In the genomic region with DNA sequence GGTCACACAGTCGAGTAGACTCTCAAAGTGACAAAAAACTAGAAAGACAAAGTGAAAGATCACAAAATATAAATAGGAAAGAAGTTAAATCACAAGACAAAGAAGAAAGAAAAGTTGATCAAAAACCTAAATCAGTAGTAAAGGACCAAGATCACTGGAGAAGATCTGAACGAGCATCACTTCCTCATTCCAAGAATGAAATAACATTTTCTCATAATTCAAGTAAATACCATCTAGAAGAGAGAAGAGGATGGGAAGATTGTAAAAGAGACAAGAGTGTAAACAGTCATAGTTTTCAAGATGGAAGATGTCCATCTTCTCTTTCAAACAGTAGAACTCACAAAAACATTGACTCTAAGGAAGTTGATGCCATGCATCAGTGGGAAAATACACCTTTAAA, we compare ENCODE assay signal across 15 cellular contexts. TPM values are rescaled to one million over a fixed set of nuclear protein-coding genes. Genes with fewer than 3 reads are reported as not detected.
A peak's percentile ranks its signal among the peaks of the same experiment; 100 is the strongest.
DNase-seq lines count a peak whose midpoint lies in the region; ATAC-seq and TF ChIP-seq lines count a peak whose summit lies in the region.
"Had no signal": no experiment of that assay in that cellular context is flagged by ENCODE, and none has a peak within 500 bp of the region (broad histone marks: within the 10 kb centered on the region; RNA-seq: fewer than 3 reads in every experiment).

No MANE protein-coding gene starts in this region.

- DNase-seq in MCF 10A (ENCODE audit: unreplicated experiment) (no peak), breast epithelium (ENCODE audit: low spot score in 2 of 2) (no peak), OCI-LY7 (ENCODE audit: low spot score) (no peak), G401 (ENCODE audit: low spot score) (no peak), inferior parietal cortex (ENCODE audit: extremely low spot score) (no peak)
- DNase-seq in stimulated activated naive B cell treated with anti-CD40 and anti-IgM and Interleukin-4, amounts not matched to agents 10 μg/mL and 1 μg/mL and 100 μg/mL, for 72 hours = no peak
- DNase-seq: activated CD4-positive, alpha-beta T cell treated with anti-CD3 and anti-CD28 coated beads, Interleukin-2, amount 50 U/mL, for 1 hour; caudate nucleus; MG63; SW 1271 had no signal

- no peaks in the 10 kb centered on the region for H3K36me3 ChIP-seq in breast epithelium
- peaks cover 96% of the 10 kb centered on the region for H3K36me3 ChIP-seq in OCI-LY7 (ENCODE audit: insufficient read depth, low read length)

- no peaks in the 10 kb centered on the region for H3K79me2 ChIP-seq in OCI-LY7 (ENCODE audit: insufficient read depth, low read depth, low read length)

- no peak for TF ChIP-seq POLR2A in breast epithelium (IDR thresholded peaks at IDR 0.05)

- no peaks in the 10 kb centered on the region for H3K27me3 ChIP-seq in breast epithelium
- H3K27me3 ChIP-seq: MG63, vagina had no signal

- BruUV-seq in MCF 10A (replicated peaks; lab: Mats Ljungman, UMichigan) = TSS peak; percentile 28
- TSS peak; percentile 61 for BruUV-seq in OCI-LY7 (replicated peaks; lab: Mats Ljungman, UMichigan)

- no peaks in the 10 kb centered on the region for H3K27me3 Mint-ChIP-seq in MCF 10A (ENCODE audit: insufficient read depth, unreplicated experiment)
- H3K27me3 Mint-ChIP-seq in stimulated activated naive B cell treated with anti-CD40 and anti-IgM and Interleukin-4, amounts not matched to agents 10 μg/mL and 1 μg/mL and 100 μg/mL, for 72 hours = no peaks in the 10 kb centered on the region

- no peak overlapping the region for H3K4me3 ChIP-seq in breast epithelium
- no peak overlapping the region for H3K4me3 ChIP-seq in OCI-LY7 (ENCODE audit: low read depth, low read length, poor library complexity, severe bottlenecking)
- H3K4me3 ChIP-seq: MG63, vagina had no signal

- no peak overlapping the region for H3K27ac Mint-ChIP-seq in MCF 10A (ENCODE audit: low read depth, unreplicated experiment)
- peak overlapping the region; percentile 75 for H3K27ac Mint-ChIP-seq in stimulated activated naive B cell treated with anti-CD40 and anti-IgM and Interleukin-4, amounts not matched to agents 10 μg/mL and 1 μg/mL and 100 μg/mL, for 72 hours

- no peaks in the 10 kb centered on the region for H3K4me1 Mint-ChIP-seq in MCF 10A (ENCODE audit: insufficient read depth, unreplicated experiment)
- peaks cover 14 to 28% of the 10 kb centered on the region in 2 donors for H3K4me1 Mint-ChIP-seq in stimulated activated naive B cell treated with anti-CD40 and anti-IgM and Interleukin-4, amounts not matched to agents 10 μg/mL and 1 μg/mL and 100 μg/mL, for 72 hours

- H3K4me2 ChIP-seq in OCI-LY7 (ENCODE audit: low read length) = no peak overlapping the region

- no peak overlapping the region for H2AFZ ChIP-seq in OCI-LY7 (ENCODE audit: low read length)

- H3K4me3 Mint-ChIP-seq in MCF 10A (ENCODE audit: unreplicated experiment) = no peak overlapping the region
- peak overlapping the region; percentile 52 to 59 for H3K4me3 Mint-ChIP-seq in stimulated activated naive B cell treated with anti-CD40 and anti-IgM and Interleukin-4, amounts not matched to agents 10 μg/mL and 1 μg/mL and 100 μg/mL, for 72 hours

- H3K4me1 ChIP-seq in breast epithelium (no peaks in the 10 kb centered on the region), OCI-LY7 (ENCODE audit: insufficient read depth, low read length, poor library complexity, severe bottlenecking) (no peaks in the 10 kb centered on the region)
- H3K4me1 ChIP-seq: vagina had no signal

- ATAC-seq in GM21786 (IDR thresholded peaks at IDR 0.05; ENCODE audit: unreplicated experiment) = peak; percentile 7
- peak; percentile 63 to 74 for ATAC-seq in stimulated activated naive B cell treated with anti-CD40 and anti-IgM and Interleukin-4, amounts not matched to agents 10 μg/mL and 1 μg/mL and 100 μg/mL, for 72 hours (replicated peaks)
- ATAC-seq in GM18861 (IDR thresholded peaks at IDR 0.05; ENCODE audit: unreplicated experiment) = no peak
- ATAC-seq: activated naive CD4-positive, alpha-beta T cell treated with anti-CD3 and anti-CD28 coated beads, Interleukin-2, amount 50 U/mL, for 72 hours had no signal

- no peaks in the 10 kb centered on the region for H4K20me1 ChIP-seq in OCI-LY7 (ENCODE audit: insufficient read depth, low read length)

- no peaks in the 10 kb centered on the region for H3K9me3 Mint-ChIP-seq in MCF 10A (ENCODE audit: unreplicated experiment)
- H3K9me3 Mint-ChIP-seq in stimulated activated naive B cell treated with anti-CD40 and anti-IgM and Interleukin-4, amounts not matched to agents 10 μg/mL and 1 μg/mL and 100 μg/mL, for 72 hours = peaks cover 2 to 5% of the 10 kb centered on the region in 2 donors

- POLR2A ChIA-PET in MCF 10A (lab: Yijun Ruan, JAX) = no interaction called here
- POLR2A ChIA-PET in OCI-LY7 (lab: Charles Lee) = no interaction called here

- TF ChIP-seq CTCF in MCF 10A (IDR thresholded peaks at IDR 0.05; ENCODE audit: unreplicated experiment) (no peak), breast epithelium (IDR thresholded peaks at IDR 0.05) (no peak), OCI-LY7 (conservative IDR thresholded peaks at IDR 0.05; ENCODE audit: low read length) (no peak)

- intact Hi-C loops in MCF 10A (cut with micrococcal nuclease) (no loop called here), breast epithelium (cut with DNase I; ENCODE audit: low total_unique reads) (no loop called here), OCI-LY7 (cut with micrococcal nuclease; ENCODE audit: unreplicated experiment) (no loop called here)

- H3K9me3 ChIP-seq in breast epithelium = no peaks in the 10 kb centered on the region
- no peaks in the 10 kb centered on the region for H3K9me3 ChIP-seq in OCI-LY7 (ENCODE audit: low read length)
- H3K9me3 ChIP-seq: MG63, vagina had no signal

- no peak overlapping the region for H3K27ac ChIP-seq in breast epithelium
- H3K27ac ChIP-seq in OCI-LY7 (ENCODE audit: low read depth, low read length, poor library complexity, severe bottlenecking) = no peak overlapping the region
- H3K27ac ChIP-seq: vagina had no signal

- in situ Hi-C loops in G401 (cut with HindIII; ENCODE audit: low sequenced_read_pairs) = no loop called here

- CTCF ChIA-PET in MCF 10A (lab: Yijun Ruan, JAX) (interaction anchor here (0.8 kb wide), 1 partner anchor 22 kb away, joined by 3 read pairs; no protein-coding TSS in a partner anchor), OCI-LY7 (lab: Charles Lee; ENCODE audit: unreplicated experiment) (no interaction called here)

- H3K36me3 Mint-ChIP-seq in MCF 10A (ENCODE audit: insufficient read depth, unreplicated experiment) = peaks cover 90% of the 10 kb centered on the region
- peaks cover 48 to 58% of the 10 kb centered on the region in 2 donors for H3K36me3 Mint-ChIP-seq in stimulated activated naive B cell treated with anti-CD40 and anti-IgM and Interleukin-4, amounts not matched to agents 10 μg/mL and 1 μg/mL and 100 μg/mL, for 72 hours

- H3K9me2 ChIP-seq in OCI-LY7 (ENCODE audit: insufficient read depth, low read length) = no peaks in the 10 kb centered on the region

RNA-seq across cellular contexts. Expression of gene GJA10, which starts 31.6 kb away (rescaled TPM):
- total RNA-seq in MCF 10A (2022) = not detected in 2 replicates
- total RNA-seq in breast epithelium = not detected
- total RNA-seq in OCI-LY7 (2014; rRNA removed; shearing (Covaris generic)) = not detected in 2 replicates
- total RNA-seq in OCI-LY7 (2022) = not detected in 2 replicates
- total RNA-seq in G401 (2014; rRNA removed; shearing (Covaris generic)) = not detected in 2 replicates
- total RNA-seq: activated naive CD4-positive, alpha-beta T cell treated with anti-CD3 and anti-CD28 coated beads, Interleukin-2, amount 50 U/mL, for 72 hours; kidney epithelial cell; vagina had no signal

RNA-seq across cellular contexts. Expression of gene CASP8AP2, which starts 33.0 kb away (rescaled TPM):
- 11.3 and 11.5 TPM in 2 replicates for total RNA-seq in MCF 10A (2022)
- total RNA-seq in breast epithelium = 10 to 100 TPM; 16.0 to 24.9 (median 17.7) TPM
- 22.6 and 23.7 TPM in 2 replicates for total RNA-seq in OCI-LY7 (2014; rRNA removed; shearing (Covaris generic))
- total RNA-seq in OCI-LY7 (2022) = 39.5 and 40.0 TPM in 2 replicates
- total RNA-seq in G401 (2014; rRNA removed; shearing (Covaris generic)) = 9.9 and 19.2 TPM in 2 replicates

RNA-seq across cellular contexts. Expression of gene MDN1, which starts 43.1 kb away (rescaled TPM):
- 31.1 and 39.2 TPM in 2 replicates for total RNA-seq in MCF 10A (2022)
- 10 to 100 TPM; 24.6 to 38.8 (median 38.0) TPM for total RNA-seq in breast epithelium
- total RNA-seq in OCI-LY7 (2014; rRNA removed; shearing (Covaris generic)) = 42.9 and 48.6 TPM in 2 replicates
- 55.3 and 62.3 TPM in 2 replicates for total RNA-seq in OCI-LY7 (2022)
- total RNA-seq in G401 (2014; rRNA removed; shearing (Covaris generic)) = 12.4 and 12.7 TPM in 2 replicates
